ENCODE assay signal across 17 cellular contexts in the genomic region with DNA sequence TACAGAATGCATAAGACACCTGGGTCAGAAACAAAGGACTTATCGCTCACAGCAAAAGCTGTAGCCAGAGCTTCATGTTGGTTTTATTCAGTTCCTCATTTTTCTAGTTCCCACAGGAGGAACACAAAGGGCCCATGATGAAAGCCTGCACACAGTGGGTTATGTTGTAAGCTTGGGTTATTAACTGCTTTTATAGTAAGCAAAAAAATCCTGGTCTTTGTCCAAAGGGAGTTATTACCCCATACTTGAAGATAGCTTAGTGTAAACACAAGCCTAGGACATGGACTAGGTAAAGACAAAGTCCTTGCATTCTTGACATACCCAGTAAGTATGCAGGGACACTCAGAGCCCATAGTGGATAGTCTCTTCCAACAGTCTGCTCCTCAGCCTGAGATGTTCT. TPM values are rescaled to one million over a fixed set of nuclear protein-coding genes. Genes with fewer than 3 reads are reported as not detected.
DNase-seq lines count a peak whose midpoint lies in the region; ATAC-seq and TF ChIP-seq lines count a peak whose summit lies in the region.
"Had no signal": no experiment of that assay in that cellular context is flagged by ENCODE, and none has a peak within 500 bp of the region (broad histone marks: within the 10 kb centered on the region; RNA-seq: fewer than 3 reads in every experiment).

No MANE protein-coding gene starts in this region.

- H3K4me2 ChIP-seq in SK-N-SH: no peak overlapping the region

- H3K27me3 ChIP-seq in right cardiac atrium (ENCODE audit: control insufficient read depth, insufficient read depth): no peaks in the 10 kb centered on the region
- H3K27me3 ChIP-seq in upper lobe of right lung: no peaks in the 10 kb centered on the region
- H3K27me3 ChIP-seq in esophagus squamous epithelium: no peaks in the 10 kb centered on the region
- H3K27me3 ChIP-seq in SK-N-SH (ENCODE audit: insufficient read depth): no peaks in the 10 kb centered on the region
- H3K27me3 ChIP-seq in vagina: no peaks in the 10 kb centered on the region
- H3K27me3 ChIP-seq: ascending aorta, pancreas had no signal

- ATAC-seq in right cardiac atrium: peak; percentile 18 to 31
- ATAC-seq in upper lobe of right lung: peak; percentile 72

- intact Hi-C loops in right cardiac atrium (cut with DNase I): no loop called here
- intact Hi-C loops in cardiac septum (cut with DNase I): no loop called here
- intact Hi-C loops in upper lobe of right lung (cut with DNase I): no loop called here
- intact Hi-C loops in esophagus squamous epithelium (cut with DNase I): no loop called here
- intact Hi-C loops in vagina (cut with DNase I): no loop called here

- H3K9me3 ChIP-seq in right cardiac atrium (ENCODE audit: control insufficient read depth, low read length): no peaks in the 10 kb centered on the region
- H3K9me3 ChIP-seq in upper lobe of right lung: no peaks in the 10 kb centered on the region
- H3K9me3 ChIP-seq in esophagus squamous epithelium: no peaks in the 10 kb centered on the region
- no peaks in the 10 kb centered on the region for H3K9me3 ChIP-seq in SK-N-SH
- H3K9me3 ChIP-seq in vagina: no peaks in the 10 kb centered on the region
- H3K9me3 ChIP-seq: ascending aorta, pancreas had no signal

- H3K4me1 ChIP-seq in right cardiac atrium (ENCODE audit: control insufficient read depth, insufficient read depth, low read length): no peaks in the 10 kb centered on the region
- H3K4me1 ChIP-seq in upper lobe of right lung: peaks cover 7% of the 10 kb centered on the region
- H3K4me1 ChIP-seq in esophagus squamous epithelium: no peaks in the 10 kb centered on the region
- H3K4me1 ChIP-seq in SK-N-SH (ENCODE audit: control insufficient read depth in 1 of 2, insufficient read depth in 2 of 2, low read depth in 1 of 2, low read length in 1 of 2): peaks cover 8 to 12% of the 10 kb centered on the region in 2 experiments; a peak in 3 of 4 replicates
- H3K4me1 ChIP-seq in vagina: no peaks in the 10 kb centered on the region
- H3K4me1 ChIP-seq: ascending aorta, pancreas had no signal

- no peak for DNase-seq in right cardiac atrium
- DNase-seq in cardiac septum (ENCODE audit: low spot score): no peak
- DNase-seq in OCI-M1 (lab: John Stamatoyannopoulos, UW): peak; percentile 78
- peak; percentile 92 for DNase-seq in fibroblast of villous mesenchyme (ENCODE audit: low read depth)
- DNase-seq in upper lobe of right lung: no peak
- no peak for DNase-seq in esophagus squamous epithelium (lab: John Stamatoyannopoulos, UW)
- DNase-seq in SK-N-SH: no peak
- no peak for DNase-seq in vagina (ENCODE audit: extremely low spot score in 2 of 2)
- DNase-seq: ACHN; activated CD4-positive, alpha-beta T cell treated with anti-CD3 and anti-CD28 coated beads for 1 hour; activated T-cell treated with anti-CD3 and anti-CD28 coated beads, Interleukin-2, amount 50 U/mL, for 1 hour; DMS79; effector CD4-positive, alpha-beta T cell; NCI-H187; NCI-H748 treated with DMSO at 0.1 percent for 48 hours; pancreas had no signal

- no peak for TF ChIP-seq RAD21 in SK-N-SH (IDR thresholded peaks at IDR 0.05; ENCODE audit: low read length)

- H3K9ac ChIP-seq in SK-N-SH: no peak overlapping the region

- 76% methylated on average over 1 of the region's 1 CpG for WGBS in right cardiac atrium
- WGBS in esophagus squamous epithelium, 2 donors: 29 to 47% methylated on average over 1 of the region's 1 CpG
- 40% methylated on average over 1 of the region's 1 CpG for WGBS in SK-N-SH (ENCODE audit: low lambda C conversion rate)

- H3K79me2 ChIP-seq in SK-N-SH (ENCODE audit: insufficient read depth): no peaks in the 10 kb centered on the region

- no peak for TF ChIP-seq EP300 in SK-N-SH (IDR thresholded peaks at IDR 0.05; ENCODE audit: borderline replicate concordance in 1 of 2, low read depth in 1 of 2, low read length in 1 of 2)

- no peaks in the 10 kb centered on the region for H3K9me2 ChIP-seq in SK-N-SH

- H3K27ac ChIP-seq in right cardiac atrium (ENCODE audit: low read length) (no peak overlapping the region), upper lobe of right lung (no peak overlapping the region), esophagus squamous epithelium (no peak overlapping the region), SK-N-SH (ENCODE audit: low read depth in 2 of 2, low read length in 1 of 2) (no peak overlapping the region; a peak in 1 of 4 replicates), vagina (no peak overlapping the region)
- H3K27ac ChIP-seq: ascending aorta, pancreas had no signal

- CTCF ChIA-PET in SK-N-SH (lab: Yijun Ruan, JAX): interaction anchor here (0.8 to 3.3 kb wide), 3 partner anchors 13 to 187 kb away, joined by 3 to 24 read pairs (median 4); no protein-coding TSS in a partner anchor

- H3K36me3 ChIP-seq in upper lobe of right lung: peaks cover 9% of the 10 kb centered on the region
- H3K36me3 ChIP-seq in esophagus squamous epithelium: peaks cover 0 to 21% (median 0%) of the 10 kb centered on the region in 3 donors
- H3K36me3 ChIP-seq in SK-N-SH (replicated peaks in 1 of 2; ENCODE audit: control insufficient read depth in 1 of 2, insufficient read depth in 2 of 2, low read length in 1 of 2): peaks cover 3 to 13% of the 10 kb centered on the region in 2 experiments
- H3K36me3 ChIP-seq in vagina: peaks cover 0 to 18% of the 10 kb centered on the region in 2 donors

- H3K4me3 ChIP-seq in right cardiac atrium (ENCODE audit: low read length): no peak overlapping the region
- H3K4me3 ChIP-seq in fibroblast of villous mesenchyme (ENCODE audit: low read depth, low read length): no peak overlapping the region
- no peak overlapping the region for H3K4me3 ChIP-seq in upper lobe of right lung
- H3K4me3 ChIP-seq in esophagus squamous epithelium: no peak overlapping the region
- no peak overlapping the region for H3K4me3 ChIP-seq in SK-N-SH (ENCODE audit: low read depth in 2 of 2, low read length in 1 of 2)
- H3K4me3 ChIP-seq in vagina: no peak overlapping the region
- H3K4me3 ChIP-seq: ascending aorta, pancreas had no signal

- H3F3A ChIP-seq in SK-N-SH (replicated peaks; ENCODE audit: insufficient read depth): peaks cover 11% of the 10 kb centered on the region

- H2AFZ ChIP-seq in SK-N-SH (ENCODE audit: low read depth): no peak overlapping the region

- POLR2A ChIA-PET in SK-N-SH (lab: Yijun Ruan, JAX): no interaction called here

- TF ChIP-seq CTCF in fibroblast of villous mesenchyme (IDR thresholded peaks at IDR 0.05; ENCODE audit: insufficient read depth, low read depth, low read length): no peak
- no peak for TF ChIP-seq CTCF in upper lobe of right lung (IDR thresholded peaks at IDR 0.05)
- TF ChIP-seq CTCF in esophagus squamous epithelium (IDR thresholded peaks at IDR 0.05): no peak
- TF ChIP-seq CTCF in SK-N-SH (IDR thresholded peaks at IDR 0.05): no peak
- TF ChIP-seq CTCF in vagina (IDR thresholded peaks at IDR 0.05): no peak

- H4K20me1 ChIP-seq in SK-N-SH (ENCODE audit: insufficient read depth): no peaks in the 10 kb centered on the region

- TF ChIP-seq POLR2A in esophagus squamous epithelium (IDR thresholded peaks at IDR 0.05) (no peak), vagina (IDR thresholded peaks at IDR 0.05) (no peak)

TF ChIP-seq in SK-N-SH, 30 proteins besides CTCF, POLR2A, EP300 and RAD21:
- TF ChIP-seq FOXM1 (IDR thresholded peaks at IDR 0.05; ENCODE audit: low read depth) (no peak), MXI1 (IDR thresholded peaks at IDR 0.05; ENCODE audit: low read depth, low read length) (no peak), NRF1 (IDR thresholded peaks at IDR 0.05; ENCODE audit: low read depth, low read length) (no peak), MAX (IDR thresholded peaks at IDR 0.05; ENCODE audit: low read depth) (no peak), GATA2 (CRISPR knock-in tag; IDR thresholded peaks at IDR 0.05) (no peak), TAF1 (IDR thresholded peaks at IDR 0.05; ENCODE audit: borderline replicate concordance, low read depth, low read length) (no peak), YY1 (IDR thresholded peaks at IDR 0.05; ENCODE audit: low read depth) (no peak), RFX5 (IDR thresholded peaks at IDR 0.05; ENCODE audit: low read length) (no peak), GABPA (IDR thresholded peaks at IDR 0.05; ENCODE audit: low read depth) (no peak), FOXJ3 (CRISPR knock-in tag; IDR thresholded peaks at IDR 0.05) (no peak), TCF12 (IDR thresholded peaks at IDR 0.05) (no peak)
- TF ChIP-seq, protein P1, sequence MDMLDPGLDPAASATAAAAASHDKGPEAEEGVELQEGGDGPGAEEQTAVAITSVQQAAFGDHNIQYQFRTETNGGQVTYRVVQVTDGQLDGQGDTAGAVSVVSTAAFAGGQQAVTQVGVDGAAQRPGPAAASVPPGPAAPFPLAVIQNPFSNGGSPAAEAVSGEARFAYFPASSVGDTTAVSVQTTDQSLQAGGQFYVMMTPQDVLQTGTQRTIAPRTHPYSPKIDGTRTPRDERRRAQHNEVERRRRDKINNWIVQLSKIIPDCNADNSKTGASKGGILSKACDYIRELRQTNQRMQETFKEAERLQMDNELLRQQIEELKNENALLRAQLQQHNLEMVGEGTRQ (IDR thresholded peaks at IDR 0.05; ENCODE audit: borderline replicate concordance, low read depth, low read length): no peak
- TF ChIP-seq, protein P2, sequence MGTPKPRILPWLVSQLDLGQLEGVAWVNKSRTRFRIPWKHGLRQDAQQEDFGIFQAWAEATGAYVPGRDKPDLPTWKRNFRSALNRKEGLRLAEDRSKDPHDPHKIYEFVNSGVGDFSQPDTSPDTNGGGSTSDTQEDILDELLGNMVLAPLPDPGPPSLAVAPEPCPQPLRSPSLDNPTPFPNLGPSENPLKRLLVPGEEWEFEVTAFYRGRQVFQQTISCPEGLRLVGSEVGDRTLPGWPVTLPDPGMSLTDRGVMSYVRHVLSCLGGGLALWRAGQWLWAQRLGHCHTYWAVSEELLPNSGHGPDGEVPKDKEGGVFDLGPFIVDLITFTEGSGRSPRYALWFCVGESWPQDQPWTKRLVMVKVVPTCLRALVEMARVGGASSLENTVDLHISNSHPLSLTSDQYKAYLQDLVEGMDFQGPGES (IDR thresholded peaks at IDR 0.05; ENCODE audit: low read depth, low read length): no peak

RNA-seq across cellular contexts. Expression of gene BBS12, which starts 11.7 kb away (rescaled TPM):
- 1 to 10 TPM; 6.6 to 8.5 (median 7.7) TPM for total RNA-seq in right cardiac atrium
- polyA plus RNA-seq in right cardiac atrium: 3.5 TPM
- total RNA-seq in cardiac septum: 3.1 TPM
- total RNA-seq in fibroblast of villous mesenchyme: 3.9 and 4.7 TPM in 2 replicates
- 2.8 TPM for total RNA-seq in upper lobe of right lung
- 1 to 10 TPM in 2 of 4 donors, under 1 TPM in 2; 0.49 to 2.5 (median 1.0) TPM for total RNA-seq in esophagus squamous epithelium
- 1.5 and 2.1 TPM in 2 replicates for polyA plus RNA-seq in SK-N-SH (2012; rRNA removed)
- polyA plus RNA-seq in SK-N-SH (2012; cell fraction: cytosol; rRNA removed): 2.4 and 2.6 TPM in 2 replicates
- polyA plus RNA-seq in SK-N-SH (2012; cell fraction: nucleus; rRNA removed): 0.62 and 1.2 TPM in 2 replicates
- 2.2 TPM for total RNA-seq in vagina
- total RNA-seq: ascending aorta had no signal

Comparison
In these comparisons a context has a peak if more than half of its experiments do, and no peak if none do; other contexts are left out.
1. DNase-seq: peak in OCI-M1 (single experiment) and fibroblast of villous mesenchyme (single experiment); none in right cardiac atrium (0 of 3), cardiac septum (single experiment), upper lobe of right lung (single experiment), esophagus squamous epithelium (single experiment), SK-N-SH (single experiment) and vagina (0 of 2).